1 cellular context compared by ENCODE assay signal in genomic region chr19:1780272-1780957, GRCh38.
TF ChIP-seq lines count a peak whose summit lies in the region.

No MANE protein-coding gene starts in this region.

TF ChIP-seq in HepG2, 621 proteins besides CTCF, POLR2A, EP300 and RAD21:
- TF ChIP-seq CENPT (CRISPR knock-in tag; IDR thresholded peaks at IDR 0.05; ENCODE audit: low read depth) (no peak), EHMT2 (IDR thresholded peaks at IDR 0.05; ENCODE audit: borderline replicate concordance, low read depth, low read length) (no peak), CAMTA2 (CRISPR knock-in tag; IDR thresholded peaks at IDR 0.05; ENCODE audit: borderline replicate concordance) (no peak), NR2F2 (IDR thresholded peaks at IDR 0.05; ENCODE audit: borderline replicate concordance, low read depth) (no peak), ZNF136 (CRISPR knock-in tag; IDR thresholded peaks at IDR 0.05; ENCODE audit: low read depth) (no peak), ZSCAN12 (CRISPR knock-in tag; IDR thresholded peaks at IDR 0.05) (no peak), HNF4G (IDR thresholded peaks at IDR 0.05; ENCODE audit: borderline replicate concordance, low read depth, low read length) (no peak), HNF4G (CRISPR knock-in tag; IDR thresholded peaks at IDR 0.05; ENCODE audit: borderline replicate concordance, low read depth) (no peak), GABPB1 (CRISPR knock-in tag; IDR thresholded peaks at IDR 0.05) (no peak), HNRNPLL (IDR thresholded peaks at IDR 0.05; ENCODE audit: low read depth, low read length, poor library complexity, severe bottlenecking) (no peak), ONECUT2 (CRISPR knock-in tag; IDR thresholded peaks at IDR 0.05) (no peak), LCORL (IDR thresholded peaks at IDR 0.05) (no peak), LCORL (CRISPR knock-in tag; IDR thresholded peaks at IDR 0.05) (no peak), NFYB (CRISPR knock-in tag; IDR thresholded peaks at IDR 0.05) (no peak)
- TF ChIP-seq, protein P1, sequence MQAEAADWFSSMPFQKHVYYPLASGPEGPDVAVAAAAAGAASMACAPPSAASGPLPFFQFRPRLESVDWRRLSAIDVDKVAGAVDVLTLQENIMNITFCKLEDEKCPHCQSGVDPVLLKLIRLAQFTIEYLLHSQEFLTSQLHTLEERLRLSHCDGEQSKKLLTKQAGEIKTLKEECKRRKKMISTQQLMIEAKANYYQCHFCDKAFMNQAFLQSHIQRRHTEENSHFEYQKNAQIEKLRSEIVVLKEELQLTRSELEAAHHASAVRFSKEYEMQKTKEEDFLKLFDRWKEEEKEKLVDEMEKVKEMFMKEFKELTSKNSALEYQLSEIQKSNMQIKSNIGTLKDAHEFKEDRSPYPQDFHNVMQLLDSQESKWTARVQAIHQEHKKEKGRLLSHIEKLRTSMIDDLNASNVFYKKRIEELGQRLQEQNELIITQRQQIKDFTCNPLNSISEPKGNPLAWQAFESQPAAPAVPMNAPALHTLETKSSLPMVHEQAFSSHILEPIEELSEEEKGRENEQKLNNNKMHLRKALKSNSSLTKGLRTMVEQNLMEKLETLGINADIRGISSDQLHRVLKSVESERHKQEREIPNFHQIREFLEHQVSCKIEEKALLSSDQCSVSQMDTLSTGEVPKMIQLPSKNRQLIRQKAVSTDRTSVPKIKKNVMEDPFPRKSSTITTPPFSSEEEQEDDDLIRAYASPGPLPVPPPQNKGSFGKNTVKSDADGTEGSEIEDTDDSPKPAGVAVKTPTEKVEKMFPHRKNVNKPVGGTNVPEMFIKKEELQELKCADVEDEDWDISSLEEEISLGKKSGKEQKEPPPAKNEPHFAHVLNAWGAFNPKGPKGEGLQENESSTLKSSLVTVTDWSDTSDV (CRISPR knock-in tag; IDR thresholded peaks at IDR 0.05): no peak
